ENCODE assay signal across 26 cellular contexts in genomic region chr4:158189409-158189808, GRCh38. TPM values are rescaled to one million over a fixed set of nuclear protein-coding genes. Genes with fewer than 3 reads are reported as not detected.
"Had no signal": no experiment of that assay in that cellular context is flagged by ENCODE, and none has a peak within 500 bp of the region (broad histone marks: within the 10 kb centered on the region; RNA-seq: fewer than 3 reads in every experiment).

No MANE protein-coding gene starts in this region.

- H3K9me3 ChIP-seq: ascending aorta, body of pancreas had no signal

- H3K4me3 ChIP-seq: ascending aorta, body of pancreas, cardiac muscle cell, SK-N-MC had no signal

- DNase-seq: activated CD4-positive, alpha-beta T cell treated with anti-CD3 and anti-CD28 coated beads for 4 hours; activated CD8-positive, alpha-beta memory T cell treated with anti-CD3 and anti-CD28 coated beads, Interleukin-2, amount 50 U/mL, for 48 hours; activated CD8-positive, alpha-beta T cell treated with anti-CD3 and anti-CD28 coated beads for 36 hours; activated effector memory CD4-positive, alpha-beta T cell treated with anti-CD3 and anti-CD28 coated beads, Interleukin-2, amount 50 U/mL, for 16 hours; activated naive CD4-positive, alpha-beta T cell treated with Interleukin-2 at 50 U/mL for 16 hours; activated naive CD8-positive, alpha-beta T cell treated with anti-CD3 and anti-CD28 coated beads, Interleukin-2, amount 50 U/mL, for 24 hours; activated T-cell treated with anti-CD3 and anti-CD28 coated beads, Interleukin-2, amount 50 U/mL, for 4 hours; amniotic stem cell; body of pancreas; NCI-H1105; NCI-H1436; NCI-H1694 treated with DMSO at 0.1 percent for 48 hours; NCI-H2029 treated with DMSO at 0.1 percent for 48 hours; NCI-H345; NCI-H510A; NCI-H526 treated with DMSO at 0.1 percent for 48 hours; NCI-H82; NK-92 treated with Interleukin-12 subunit alpha and Interleukin-12 subunit beta, amount 100 ng/mL, for 24 hours; SIG-M5; T-helper 1 cell had no signal

- ATAC-seq: activated CD4-positive, CD25-positive, alpha-beta regulatory T cell treated with anti-CD3 and anti-CD28 coated beads, Interleukin-2, amount 50 U/mL, for 24 hours; activated CD8-positive, alpha-beta T cell treated with anti-CD3 and anti-CD28 coated beads for 36 hours; activated naive CD4-positive, alpha-beta T cell treated with anti-CD3 and anti-CD28 coated beads, Interleukin-2, amount 50 U/mL, for 72 hours; activated naive CD8-positive, alpha-beta T cell treated with anti-CD3 and anti-CD28 coated beads, Interleukin-2, amount 50 U/mL, for 24 hours; activated T-cell treated with anti-CD3 and anti-CD28 coated beads, Interleukin-2, amount 50 U/mL, for 4 hours; body of pancreas had no signal

- H3K27me3 ChIP-seq: ascending aorta, body of pancreas, cardiac muscle cell had no signal

- H3K36me3 ChIP-seq: cardiac muscle cell had no signal

- H3K27ac ChIP-seq: body of pancreas, cardiac muscle cell, SK-N-MC had no signal

- H3K4me1 ChIP-seq: body of pancreas had no signal

RNA-seq across cellular contexts. Expression of gene GASK1B, which starts 16.6 kb away (rescaled TPM):
- total RNA-seq: activated CD8-positive, alpha-beta T cell treated with anti-CD3 and anti-CD28 coated beads for 36 hours; activated naive CD4-positive, alpha-beta T cell treated with anti-CD3 and anti-CD28 coated beads, Interleukin-2, amount 50 U/mL, for 72 hours; T-helper 2 cell treated with Interferon-gamma antibody and Interleukin-4, amounts not matched to agents 100 ng/mL and 5 ng/mL, for 36 hours had no signal
